In the genomic region with DNA sequence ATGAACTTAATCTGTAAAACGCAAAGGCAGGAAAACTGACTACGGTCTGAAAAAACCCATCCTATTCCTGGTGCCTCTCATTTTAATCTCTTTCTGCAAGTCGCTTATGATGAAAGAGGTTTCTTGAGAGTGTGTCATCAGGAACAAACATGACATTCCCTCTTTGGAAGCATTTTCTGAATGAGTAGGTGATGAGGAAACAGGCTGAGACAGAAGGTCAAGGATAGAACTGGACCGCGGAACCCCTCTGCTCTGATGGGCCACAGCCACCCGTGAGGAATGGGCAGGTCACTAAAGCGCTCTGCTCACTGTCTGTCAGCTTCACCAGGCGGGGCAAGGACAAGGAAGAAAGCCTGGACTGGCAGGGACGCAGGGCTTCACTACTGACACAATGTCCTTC, we compare ENCODE assay signal across 20 cellular contexts. TPM values are rescaled to one million over a fixed set of nuclear protein-coding genes. Genes with fewer than 3 reads are reported as not detected.
A peak's percentile ranks its signal among the peaks of the same experiment; 100 is the strongest.
DNase-seq lines count a peak whose midpoint lies in the region; ATAC-seq and TF ChIP-seq lines count a peak whose summit lies in the region.
"Had no signal": no experiment of that assay in that cellular context is flagged by ENCODE, and none has a peak within 500 bp of the region (broad histone marks: within the 10 kb centered on the region; RNA-seq: fewer than 3 reads in every experiment).

No MANE protein-coding gene starts in this region.

- H3K79me1 ChIP-seq in IMR-90 (ENCODE audit: low read depth in 1 of 2, low read length in 2 of 2) = peaks cover 0 to 8% of the 10 kb centered on the region in 2 experiments; a peak in 1 of 4 replicates

- WGBS in IMR-90 (ENCODE audit: extremely low coverage in 2 of 2, insufficient read length in 1 of 2), 2 experiments = 80% methylated on average over 4 of the region's 9 CpGs; no CpG with 5 or more reads in 1 of the 2 experiments

- no peak overlapping the region for H3K27ac ChIP-seq in IMR-90 (ENCODE audit: insufficient read depth, low read length)
- H3K27ac ChIP-seq: BLaER1, C4-2B had no signal

- no peaks in the 10 kb centered on the region for H3K27me3 Mint-ChIP-seq in progenitor cell of endocrine pancreas
- peaks cover 2% of the 10 kb centered on the region for H3K27me3 Mint-ChIP-seq in activated CD4-positive, alpha-beta T cell treated with anti-CD3 and anti-CD28 coated beads, Interleukin-2, amount 10 ng/mL, durations not matched to agents 24 days and 14 days

- H3K9me3 Mint-ChIP-seq in progenitor cell of endocrine pancreas (ENCODE audit: low read depth) = no peaks in the 10 kb centered on the region
- H3K9me3 Mint-ChIP-seq in activated CD4-positive, alpha-beta T cell treated with anti-CD3 and anti-CD28 coated beads, Interleukin-2, amount 10 ng/mL, durations not matched to agents 24 days and 14 days = no peaks in the 10 kb centered on the region
- H3K9me3 Mint-ChIP-seq: CD8-positive, alpha-beta T cell; GM23338 had no signal

- H3K56ac ChIP-seq in IMR-90 (ENCODE audit: extremely low read depth, insufficient read depth, low read length) = no peak overlapping the region

- no peak for TF ChIP-seq CTCF in IMR-90 (conservative IDR thresholded peaks at IDR 0.05; ENCODE audit: low read depth, low read length)
- no peak for TF ChIP-seq CTCF in progenitor cell of endocrine pancreas (IDR thresholded peaks at IDR 0.05; ENCODE audit: unreplicated experiment)

- ATAC-seq in IMR-90 (ENCODE audit: low read depth) = no peak
- ATAC-seq: CD8-positive, alpha-beta T cell; GM12878; GM23338 had no signal

- no peak overlapping the region for H4K8ac ChIP-seq in IMR-90 (ENCODE audit: low read depth in 2 of 2, low read length in 2 of 2)

- H2BK120ac ChIP-seq in IMR-90 (ENCODE audit: low read depth, low read length) = no peak overlapping the region

- H4K20me1 ChIP-seq in IMR-90 (ENCODE audit: insufficient read depth, low read length) = peaks cover 4% of the 10 kb centered on the region; the same call in 1 of the 2 replicates
- H4K20me1 ChIP-seq: BLaER1 had no signal

- H3K18ac ChIP-seq in IMR-90 (ENCODE audit: low read depth, low read length) = no peak overlapping the region

- no peaks in the 10 kb centered on the region for H3K9me3 ChIP-seq in IMR-90 (ENCODE audit: control insufficient read depth, insufficient read depth, low read length)
- H3K9me3 ChIP-seq: BLaER1, Caco-2, HAP-1 had no signal

- no peaks in the 10 kb centered on the region for H3K4me1 Mint-ChIP-seq in progenitor cell of endocrine pancreas (ENCODE audit: low read depth)
- no peaks in the 10 kb centered on the region for H3K4me1 Mint-ChIP-seq in activated CD4-positive, alpha-beta T cell treated with anti-CD3 and anti-CD28 coated beads, Interleukin-2, amount 10 ng/mL, durations not matched to agents 24 days and 14 days
- H3K4me1 Mint-ChIP-seq: CD4-positive, CD25-positive, alpha-beta regulatory T cell had no signal

- CTCF ChIA-PET in IMR-90 (lab: Yijun Ruan, JAX) (no interaction called here), HEK293T (lab: Yijun Ruan, JAX) (no interaction called here)

- dilution Hi-C loops in IMR-90 (cut with HindIII; ENCODE audit: low sequenced_read_pairs, unreplicated experiment) = no loop called here

- no peak overlapping the region for H4K91ac ChIP-seq in IMR-90 (ENCODE audit: insufficient read depth, low read depth, low read length)

- TF ChIP-seq POLR2A in IMR-90 (IDR thresholded peaks at IDR 0.05; ENCODE audit: low read depth, low read length) = no peak

- H3K27me3 ChIP-seq in IMR-90 (ENCODE audit: control insufficient read depth, insufficient read depth, low read length) = no peaks in the 10 kb centered on the region
- H3K27me3 ChIP-seq: BLaER1 had no signal

- H3K14ac ChIP-seq in IMR-90 (replicated peaks; ENCODE audit: low read depth, low read length) = no peak overlapping the region

- in situ Hi-C loops in IMR-90 (cut with MboI; ENCODE audit: low sequenced_read_pairs) = no loop called here

- H2AFZ ChIP-seq in IMR-90 (replicated peaks; ENCODE audit: low read length, poor library complexity) = no peak overlapping the region
- H2AFZ ChIP-seq: GM23338 had no signal

- no peak overlapping the region for H2BK20ac ChIP-seq in IMR-90 (ENCODE audit: low read depth, low read length)

- H3K4me3 Mint-ChIP-seq in progenitor cell of endocrine pancreas (ENCODE audit: low read depth) = no peak overlapping the region
- H3K4me3 Mint-ChIP-seq in activated CD4-positive, alpha-beta T cell treated with anti-CD3 and anti-CD28 coated beads, Interleukin-2, amount 10 ng/mL, durations not matched to agents 24 days and 14 days = no peak overlapping the region
- H3K4me3 Mint-ChIP-seq: B cell; CD4-positive, CD25-positive, alpha-beta regulatory T cell; CD8-positive, alpha-beta T cell; GM23338 had no signal

- no TSS peak for BruUV-seq in IMR-90 (replicated peaks; lab: Mats Ljungman, UMichigan)

- H3K4me1 ChIP-seq in IMR-90 (ENCODE audit: control insufficient read depth, insufficient read depth, low read length) = peaks cover 7% of the 10 kb centered on the region
- H3K4me1 ChIP-seq: Caco-2 had no signal

- POLR2A ChIA-PET in IMR-90 (lab: Charles Lee; ENCODE audit: unreplicated experiment) (no interaction called here), HEK293T (lab: Yijun Ruan, JAX) (no interaction called here)

- no peak overlapping the region for H3K4me3 ChIP-seq in IMR-90 (ENCODE audit: insufficient read depth, low read depth, low read length)
- H3K4me3 ChIP-seq: BLaER1, GM12878, GM23338, HAP-1 had no signal

- H3K27ac Mint-ChIP-seq in progenitor cell of endocrine pancreas = peak overlapping the region; percentile 24
- no peak overlapping the region for H3K27ac Mint-ChIP-seq in activated CD4-positive, alpha-beta T cell treated with anti-CD3 and anti-CD28 coated beads, Interleukin-2, amount 10 ng/mL, durations not matched to agents 24 days and 14 days
- H3K27ac Mint-ChIP-seq: B cell; CD4-positive, CD25-positive, alpha-beta regulatory T cell; CD8-positive, alpha-beta T cell; GM23338 had no signal

- intact Hi-C loops in IMR-90 (cut with micrococcal nuclease) = no loop called here
- intact Hi-C loops in activated CD4-positive, alpha-beta T cell treated with anti-CD3 and anti-CD28 coated beads, Interleukin-2, amount 10 ng/mL, durations not matched to agents 24 days and 14 days (cut with micrococcal nuclease) = no loop called here

- H3K9ac ChIP-seq in IMR-90 (ENCODE audit: low read depth, low read length) = no peak overlapping the region
- H3K9ac ChIP-seq: BLaER1 had no signal

- no peak overlapping the region for H2BK15ac ChIP-seq in IMR-90 (ENCODE audit: low read depth, low read length)

- no peak overlapping the region for H2BK5ac ChIP-seq in IMR-90 (ENCODE audit: low read depth, low read length, poor library complexity, severe bottlenecking)

- H2AK9ac ChIP-seq in IMR-90 (replicated peaks; ENCODE audit: low read depth, low read length, poor library complexity) = no peak overlapping the region

- no peak overlapping the region for H4K5ac ChIP-seq in IMR-90 (ENCODE audit: low read depth, low read length)

- peak; percentile 10 for DNase-seq in ELR (ENCODE audit: low read depth)
- DNase-seq in IMR-90 = peak; percentile 15
- peak; percentile 61 for DNase-seq in amniotic epithelial cell (ENCODE audit: low read depth)
- no peak for DNase-seq in progenitor cell of endocrine pancreas (ENCODE audit: low spot score, unreplicated experiment)
- DNase-seq in SW480 (ENCODE audit: low spot score) = no peak
- no peak for DNase-seq in HEK293T (ENCODE audit: extremely low spot score)
- no peak for DNase-seq in islet precursor cell
- DNase-seq in activated CD4-positive, alpha-beta T cell treated with anti-CD3 and anti-CD28 coated beads, Interleukin-2, amount 10 ng/mL, durations not matched to agents 24 days and 14 days = no peak
- DNase-seq: Caco-2; CD4-positive, CD25-positive, alpha-beta regulatory T cell; CD8-positive, alpha-beta T cell; DMS153; DND-41; GDM1 had no signal

- no peak overlapping the region for H3K23ac ChIP-seq in IMR-90 (ENCODE audit: low read depth, low read length)

- H3K9me1 ChIP-seq in IMR-90 (ENCODE audit: insufficient read depth, low read length) = peaks cover 6% of the 10 kb centered on the region

- peaks cover 21% of the 10 kb centered on the region for H3K36me3 Mint-ChIP-seq in progenitor cell of endocrine pancreas (ENCODE audit: insufficient read depth)
- no peaks in the 10 kb centered on the region for H3K36me3 Mint-ChIP-seq in activated CD4-positive, alpha-beta T cell treated with anti-CD3 and anti-CD28 coated beads, Interleukin-2, amount 10 ng/mL, durations not matched to agents 24 days and 14 days (ENCODE audit: low read depth)
- H3K36me3 Mint-ChIP-seq: CD4-positive, CD25-positive, alpha-beta regulatory T cell; CD8-positive, alpha-beta T cell had no signal

- no peak overlapping the region for H3K4ac ChIP-seq in IMR-90 (ENCODE audit: low read depth, low read length)

- H2AK5ac ChIP-seq in IMR-90 (ENCODE audit: low read depth, low read length) = no peak overlapping the region

- no peak overlapping the region for H3K4me2 ChIP-seq in IMR-90 (ENCODE audit: low read depth, low read length)
- H3K4me2 ChIP-seq: BLaER1, GM23338 had no signal

- 0 out of 2 replicates have a peak, but pooled peaks cover 1% of the 10 kb centered on the region for H3K36me3 ChIP-seq in IMR-90 (ENCODE audit: control insufficient read depth, insufficient read depth, low read length)
- H3K36me3 ChIP-seq: BLaER1 had no signal

- TF ChIP-seq RAD21 in IMR-90 (IDR thresholded peaks at IDR 0.05; ENCODE audit: low read length) = no peak

TF ChIP-seq in IMR-90, 13 proteins besides CTCF, POLR2A, EP300 and RAD21 (continues in another document):
- TF ChIP-seq FOS (IDR thresholded peaks at IDR 0.05; ENCODE audit: low read depth, low read length) (no peak), NFE2L2 (IDR thresholded peaks at IDR 0.05; ENCODE audit: low read depth, low read length) (no peak), MAFK (IDR thresholded peaks at IDR 0.05; ENCODE audit: low read depth, low read length) (no peak)

TF ChIP-seq in HEK293T, 16 proteins besides CTCF, POLR2A, EP300 and RAD21 (continues in another document):
- no peak for TF ChIP-seq FOXK2 (IDR thresholded peaks at IDR 0.05)
- TF ChIP-seq ZNF384 (IDR thresholded peaks at IDR 0.05) = no peak
- TF ChIP-seq SUZ12 (IDR thresholded peaks at IDR 0.05) = no peak
- TF ChIP-seq NFRKB (IDR thresholded peaks at IDR 0.05) = no peak

RNA-seq across cellular contexts. Expression of gene BEND7, which starts 28.6 kb away (rescaled TPM):
- total RNA-seq in IMR-90 (2012; rRNA removed) = 2.3 and 3.1 TPM in 2 replicates
- 2.5 and 3.5 TPM in 2 replicates for polyA plus RNA-seq in IMR-90 (2012; rRNA removed)
- 0.99 and 1.6 TPM in 2 replicates for polyA plus RNA-seq in IMR-90 (2012; cell fraction: cytosol; rRNA removed)
- polyA plus RNA-seq in IMR-90 (2012; cell fraction: nucleus; rRNA removed; ENCODE audit: low replicate concordance) = 1.7 and 9.5 TPM in 2 replicates
- total RNA-seq in progenitor cell of endocrine pancreas = 43.2 and 47.8 TPM in 2 replicates
- total RNA-seq in activated CD4-positive, alpha-beta T cell treated with anti-CD3 and anti-CD28 coated beads, Interleukin-2, amount 10 ng/mL, durations not matched to agents 24 days and 14 days = not detected in 2 replicates
- total RNA-seq: B cell; CD8-positive, alpha-beta T cell; GM12878 had no signal
- polyA plus RNA-seq: CD4-positive, CD25-positive, alpha-beta regulatory T cell; GM12878 had no signal

Comparison
In these comparisons a context has a peak if more than half of its experiments do, and no peak if none do; other contexts are left out.
1. DNase-seq: peak in ELR (single experiment), IMR-90 (single experiment) and amniotic epithelial cell (single experiment); none in progenitor cell of endocrine pancreas (single experiment), SW480 (single experiment), HEK293T (single experiment), islet precursor cell (single experiment) and activated CD4-positive, alpha-beta T cell treated with anti-CD3 and anti-CD28 coated beads, Interleukin-2, amount 10 ng/mL, durations not matched to agents 24 days and 14 days (single experiment).
2. RNA of gene BEND7, which starts 28.6 kb away (total RNA-seq): 43.2 to 47.8 TPM in progenitor cell of endocrine pancreas; 2.3 to 3.1 TPM in IMR-90 and not detected in activated CD4-positive, alpha-beta T cell treated with anti-CD3 and anti-CD28 coated beads, Interleukin-2, amount 10 ng/mL, durations not matched to agents 24 days and 14 days; every median in the first group is over 10 times any median in the second.